Comparison of ENCODE assay signal across 18 cellular contexts in genomic region chr4:156052116-156052515, GRCh38.
DNase-seq lines count a peak whose midpoint lies in the region; ATAC-seq, FAIRE-seq and TF ChIP-seq lines count a peak whose summit lies in the region.
"Had no signal": no experiment of that assay in that cellular context is flagged by ENCODE, and none has a peak within 500 bp of the region (broad histone marks: within the 10 kb centered on the region; RNA-seq: fewer than 3 reads in every experiment).

No MANE protein-coding gene starts in this region.

- H3K27ac ChIP-seq in RWPE1 (no peak overlapping the region), epithelial cell of prostate (peak overlapping the region; percentile 67)
- no peak overlapping the region for H3K27ac ChIP-seq in CD4-positive, alpha-beta T cell (ENCODE audit: low read depth, low read length)
- H3K27ac ChIP-seq: GM23248 had no signal

- H3K27me3 ChIP-seq in bronchial epithelial cell (ENCODE audit: control insufficient read depth, insufficient read depth, low read length): no peaks in the 10 kb centered on the region
- no peaks in the 10 kb centered on the region for H3K27me3 ChIP-seq in CD4-positive, alpha-beta T cell (ENCODE audit: control insufficient read depth, insufficient read depth, low read length)

- DNase-seq in RWPE1 (ENCODE audit: low spot score): peak; percentile 1
- DNase-seq in bronchial epithelial cell (ENCODE audit: low read depth): peak; percentile 89
- DNase-seq in epithelial cell of prostate (ENCODE audit: low read depth, low spot score): peak; percentile 64
- no peak for DNase-seq in Right ventricle myocardium superior
- no peak for DNase-seq in CD4-positive, alpha-beta T cell
- no peak for DNase-seq in T-helper 1 cell
- DNase-seq: C1 segment of cervical spinal cord; CD8-positive, alpha-beta T cell; DMS 273 treated with DMSO at 0.1 percent for 48 hours; DMS79; EL; GDM1; GM23248; H7; HCEC 1CT had no signal

- POLR2A ChIA-PET in RWPE1 (lab: Yijun Ruan, JAX; ENCODE audit: low non-redundant PET): no interaction called here
- POLR2A ChIA-PET in CD4-positive, alpha-beta T cell (lab: Charles Lee): no interaction called here

- CTCF ChIA-PET in RWPE1 (lab: Yijun Ruan, JAX): no interaction called here
- CTCF ChIA-PET in CD4-positive, alpha-beta T cell (lab: Charles Lee): no interaction called here

- ATAC-seq in Right ventricle myocardium superior (ENCODE audit: poor library complexity): no peak
- no peak for ATAC-seq in CD4-positive, alpha-beta T cell (ENCODE audit: poor library complexity)
- ATAC-seq: CD8-positive, alpha-beta T cell; GM12878 had no signal

- H3K27me3 Mint-ChIP-seq in CD4-positive, alpha-beta T cell: no peaks in the 10 kb centered on the region

- H3K9me3 ChIP-seq in CD4-positive, alpha-beta T cell (ENCODE audit: control insufficient read depth, low read length): no peaks in the 10 kb centered on the region

- no peak for FAIRE-seq in bronchial epithelial cell (lab: Jason Lieb, UNC)
- FAIRE-seq: D721Med, GM12878, GM19239 had no signal

- no peak overlapping the region for H3K4me3 Mint-ChIP-seq in CD4-positive, alpha-beta T cell
- H3K4me3 Mint-ChIP-seq: CD8-positive, alpha-beta T cell had no signal

- no peak overlapping the region for H3K4me3 ChIP-seq in bronchial epithelial cell (ENCODE audit: low read depth, low read length)
- H3K4me3 ChIP-seq: GM12878, GM23248 had no signal

- H3K27ac Mint-ChIP-seq in CD4-positive, alpha-beta T cell: no peak overlapping the region
- H3K27ac Mint-ChIP-seq: CD8-positive, alpha-beta T cell had no signal

- H3K9me3 Mint-ChIP-seq in CD4-positive, alpha-beta T cell: peaks cover 7% of the 10 kb centered on the region

- H3K36me3 ChIP-seq in bronchial epithelial cell (ENCODE audit: control insufficient read depth, insufficient read depth, low read length): no peaks in the 10 kb centered on the region

- no peak for TF ChIP-seq CTCF in RWPE1 (conservative IDR thresholded peaks at IDR 0.05; ENCODE audit: low read depth)
- TF ChIP-seq CTCF in bronchial epithelial cell (IDR thresholded peaks at IDR 0.05; ENCODE audit: insufficient read depth, low read length, severe bottlenecking): no peak
- no peak for TF ChIP-seq CTCF in CD4-positive, alpha-beta T cell (IDR thresholded peaks at IDR 0.05)

- H3K4me1 Mint-ChIP-seq in CD4-positive, alpha-beta T cell (ENCODE audit: low read depth): no peaks in the 10 kb centered on the region

- intact Hi-C loops in Right ventricle myocardium superior (cut with DNase I): no loop called here
- intact Hi-C loops in CD4-positive, alpha-beta T cell (cut with DNase I, micrococcal nuclease): no loop called here

- no peaks in the 10 kb centered on the region for H3K36me3 Mint-ChIP-seq in CD4-positive, alpha-beta T cell (ENCODE audit: low read depth)
- H3K36me3 Mint-ChIP-seq: CD8-positive, alpha-beta T cell had no signal

Comparison
In these comparisons a context has a peak if more than half of its experiments do, and no peak if none do; other contexts are left out.
1. DNase-seq: peak in RWPE1 (single experiment), bronchial epithelial cell (single experiment) and epithelial cell of prostate (single experiment); none in Right ventricle myocardium superior (single experiment), CD4-positive, alpha-beta T cell (0 of 10) and T-helper 1 cell (0 of 5).